In genomic region chr12:73517859-73518258, GRCh38 we compare ENCODE assay signal across 33 cellular contexts.
"Had no signal": no experiment of that assay in that cellular context is flagged by ENCODE, and none has a peak within 500 bp of the region (broad histone marks: within the 10 kb centered on the region; RNA-seq: fewer than 3 reads in every experiment).

No MANE protein-coding gene starts in this region.

- H3K36me3 ChIP-seq: adrenal gland, brain microvascular endothelial cell, breast epithelium had no signal

- H3K4me1 ChIP-seq: adrenal gland, body of pancreas, breast epithelium had no signal

- H3K4me3 ChIP-seq: adrenal gland, body of pancreas, breast epithelium had no signal

- DNase-seq: activated B cell treated with CpG ODN at 0.5 μM for 24 hours; activated CD4-positive, alpha-beta memory T cell treated with anti-CD3 and anti-CD28 coated beads for 36 hours; activated CD4-positive, alpha-beta T cell treated with anti-CD3 and anti-CD28 coated beads for 4 hours; activated CD4-positive, alpha-beta T cell treated with anti-CD3 and anti-CD28 coated beads, Interleukin-2, amount 10 ng/mL, durations not matched to agents 24 days and 14 days; activated CD4-positive, alpha-beta T cell treated with anti-CD3 and anti-CD28 coated beads, Interleukin-2, amount 50 U/mL, for 1 hour; activated CD4-positive, alpha-beta T cell treated with anti-CD3 and anti-CD28 coated beads, Interleukin-2, amount 50 U/mL, for 4 hours; activated CD4-positive, CD25-positive, alpha-beta regulatory T cell treated with anti-CD3 and anti-CD28 coated beads, Interleukin-2, amount 50 U/mL, for 72 hours; activated CD8-positive, alpha-beta memory T cell treated with anti-CD3 and anti-CD28 coated beads, Interleukin-2, amount 50 U/mL, for 4 hours; activated CD8-positive, alpha-beta T cell treated with anti-CD3 and anti-CD28 coated beads for 36 hours; activated effector memory CD4-positive, alpha-beta T cell treated with anti-CD3 and anti-CD28 coated beads, Interleukin-2, amount 50 U/mL, for 16 hours; activated gamma-delta T cell treated with Interleukin-2 at 50 U/mL for 16 hours; activated naive CD4-positive, alpha-beta T cell; activated naive CD4-positive, alpha-beta T cell treated with anti-CD3 and anti-CD28 coated beads for 36 hours; activated naive CD4-positive, alpha-beta T cell treated with anti-CD3 and anti-CD28 coated beads, Interleukin-2, amount 50 U/mL, for 16 hours; activated naive CD8-positive, alpha-beta T cell treated with anti-CD3 and anti-CD28 coated beads for 36 hours; activated T-cell treated with anti-CD3 and anti-CD28 coated beads for 4 hours; activated T-cell treated with anti-CD3 and anti-CD28 coated beads, Interleukin-2, amount 50 U/mL, for 1 hour; activated T-cell treated with anti-CD3 and anti-CD28 coated beads, Interleukin-2, amount 50 U/mL, for 4 hours; activated T-cell treated with anti-CD3 and anti-CD28 coated beads, Interleukin-2, amount 50 U/mL, for 72 hours; adrenal gland; amniotic stem cell; aorta; body of pancreas; brain microvascular endothelial cell; central memory CD4-positive, alpha-beta T cell; T-helper 2 cell; T-helper 9 cell had no signal

- H3K9me3 ChIP-seq: adrenal gland had no signal

- FAIRE-seq: astrocyte, TTC549 had no signal

- H3K27me3 ChIP-seq: adrenal gland, body of pancreas, brain microvascular endothelial cell, breast epithelium had no signal

- ATAC-seq: activated CD8-positive, alpha-beta T cell treated with anti-CD3 and anti-CD28 coated beads for 36 hours; activated naive CD4-positive, alpha-beta T cell treated with anti-CD3 and anti-CD28 coated beads, Interleukin-2, amount 50 U/mL, for 72 hours; activated T-cell treated with anti-CD3 and anti-CD28 coated beads, Interleukin-2, amount 50 U/mL, for 4 hours; activated T-cell treated with anti-CD3 and anti-CD28 coated beads, Interleukin-2, amount 50 U/mL, for 72 hours; activated T-helper 17 cell treated with anti-CD3 and anti-CD28 coated beads, Interleukin-2, amount 50 U/mL, for 72 hours; body of pancreas had no signal

- H3K27ac ChIP-seq: adrenal gland, body of pancreas, brain microvascular endothelial cell, breast epithelium, VCaP had no signal
